Comparison of ENCODE assay signal across 1 cellular context in the genomic region with DNA sequence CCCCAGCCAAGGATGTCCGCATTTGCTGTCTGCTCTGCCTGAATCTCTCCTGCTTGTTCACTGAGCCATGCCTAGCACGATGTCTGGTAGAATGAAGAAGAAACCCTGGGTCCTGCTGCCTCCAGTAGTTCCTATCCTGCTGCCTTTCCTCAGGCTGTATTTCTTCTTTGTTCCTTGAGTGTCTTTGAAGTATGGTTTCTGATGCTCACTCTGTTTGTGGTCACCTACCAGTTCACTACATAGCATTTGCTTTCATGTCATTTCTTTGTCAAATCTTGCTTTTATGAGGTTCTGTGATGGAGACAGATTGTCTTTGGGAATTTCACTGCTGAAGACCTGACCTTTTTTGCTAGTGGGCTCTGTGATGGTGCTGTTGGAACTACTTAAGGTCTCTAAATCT.
TF ChIP-seq lines count a peak whose summit lies in the region.

No MANE protein-coding gene starts in this region.

TF ChIP-seq in IMR-90, 13 proteins besides CTCF, POLR2A, EP300 and RAD21:
- TF ChIP-seq FOS (IDR thresholded peaks at IDR 0.05; ENCODE audit: low read depth, low read length): no peak
- TF ChIP-seq BHLHE40 (IDR thresholded peaks at IDR 0.05; ENCODE audit: low read depth, low read length): no peak
- TF ChIP-seq, protein P1, sequence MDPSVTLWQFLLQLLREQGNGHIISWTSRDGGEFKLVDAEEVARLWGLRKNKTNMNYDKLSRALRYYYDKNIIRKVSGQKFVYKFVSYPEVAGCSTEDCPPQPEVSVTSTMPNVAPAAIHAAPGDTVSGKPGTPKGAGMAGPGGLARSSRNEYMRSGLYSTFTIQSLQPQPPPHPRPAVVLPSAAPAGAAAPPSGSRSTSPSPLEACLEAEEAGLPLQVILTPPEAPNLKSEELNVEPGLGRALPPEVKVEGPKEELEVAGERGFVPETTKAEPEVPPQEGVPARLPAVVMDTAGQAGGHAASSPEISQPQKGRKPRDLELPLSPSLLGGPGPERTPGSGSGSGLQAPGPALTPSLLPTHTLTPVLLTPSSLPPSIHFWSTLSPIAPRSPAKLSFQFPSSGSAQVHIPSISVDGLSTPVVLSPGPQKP (IDR thresholded peaks at IDR 0.05; ENCODE audit: borderline replicate concordance, low read depth, low read length): no peak
- TF ChIP-seq MAFK (IDR thresholded peaks at IDR 0.05; ENCODE audit: low read depth, low read length): no peak
- TF ChIP-seq NFE2L2 (IDR thresholded peaks at IDR 0.05; ENCODE audit: low read depth, low read length): no peak
- no peak for TF ChIP-seq RCOR1 (IDR thresholded peaks at IDR 0.05; ENCODE audit: insufficient replicate concordance, low read length)
- no peak for TF ChIP-seq MXI1 (IDR thresholded peaks at IDR 0.05; ENCODE audit: borderline replicate concordance, low read depth, low read length)
- no peak for TF ChIP-seq MAZ (IDR thresholded peaks at IDR 0.05; ENCODE audit: borderline replicate concordance, low read depth, low read length)
- TF ChIP-seq, protein P2, sequence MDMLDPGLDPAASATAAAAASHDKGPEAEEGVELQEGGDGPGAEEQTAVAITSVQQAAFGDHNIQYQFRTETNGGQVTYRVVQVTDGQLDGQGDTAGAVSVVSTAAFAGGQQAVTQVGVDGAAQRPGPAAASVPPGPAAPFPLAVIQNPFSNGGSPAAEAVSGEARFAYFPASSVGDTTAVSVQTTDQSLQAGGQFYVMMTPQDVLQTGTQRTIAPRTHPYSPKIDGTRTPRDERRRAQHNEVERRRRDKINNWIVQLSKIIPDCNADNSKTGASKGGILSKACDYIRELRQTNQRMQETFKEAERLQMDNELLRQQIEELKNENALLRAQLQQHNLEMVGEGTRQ (IDR thresholded peaks at IDR 0.05; ENCODE audit: low read depth, low read length): no peak
- TF ChIP-seq SMC3 (IDR thresholded peaks at IDR 0.05; ENCODE audit: low read depth, low read length): no peak
- no peak for TF ChIP-seq CHD1 (IDR thresholded peaks at IDR 0.05; ENCODE audit: low read depth, low read length)
- no peak for TF ChIP-seq RFX5 (IDR thresholded peaks at IDR 0.05; ENCODE audit: low read depth, low read length)
- TF ChIP-seq CEBPB (IDR thresholded peaks at IDR 0.05; ENCODE audit: low read depth, low read length): no peak
